In the genomic region with DNA sequence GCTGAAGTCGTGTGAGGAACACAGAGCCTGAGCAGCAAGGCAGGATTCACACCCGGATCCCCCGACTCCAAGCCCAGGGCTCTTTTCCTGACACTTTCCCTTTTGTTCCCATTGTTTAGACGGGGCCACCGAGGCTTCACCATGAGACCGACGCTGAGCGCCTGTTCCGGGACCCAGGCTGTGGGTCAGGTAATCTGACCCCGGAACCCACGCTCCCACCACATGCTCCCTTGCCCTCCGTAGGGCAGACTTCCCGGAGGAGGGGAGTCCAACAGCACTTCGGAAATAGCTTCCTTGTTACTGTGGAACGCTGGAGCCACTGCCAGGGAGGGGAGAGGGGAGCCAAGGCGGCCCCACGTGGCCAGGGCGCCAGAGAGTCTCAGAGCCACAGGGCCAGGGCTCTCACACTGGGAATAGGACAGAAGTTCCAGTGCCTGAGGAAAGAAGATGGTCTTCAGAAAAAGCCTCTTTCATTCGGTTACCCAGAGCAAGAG, we compare ENCODE assay signal across 11 cellular contexts. TPM values are rescaled to one million over a fixed set of nuclear protein-coding genes. Genes with fewer than 3 reads are reported as not detected.
DNase-seq lines count a peak whose midpoint lies in the region; ATAC-seq, FAIRE-seq and TF ChIP-seq lines count a peak whose summit lies in the region.
"Had no signal": no experiment of that assay in that cellular context is flagged by ENCODE, and none has a peak within 500 bp of the region (broad histone marks: within the 10 kb centered on the region; RNA-seq: fewer than 3 reads in every experiment).

No MANE protein-coding gene starts in this region.

- peaks cover 77% of the 10 kb centered on the region for H3K36me3 ChIP-seq in CD4-positive, CD25-positive, alpha-beta regulatory T cell (ENCODE audit: control insufficient read depth, insufficient read depth, low read length)
- H3K36me3 ChIP-seq in H7 (replicated peaks; ENCODE audit: control insufficient read depth, insufficient read depth, low read length) (no peaks in the 10 kb centered on the region), GM12878 (ENCODE audit: control insufficient read depth in 2 of 2, insufficient read depth in 2 of 2, low read length in 1 of 2) (peaks cover 58 to 79% of the 10 kb centered on the region in 2 experiments)
- H3K36me3 ChIP-seq: BLaER1 had no signal

- WGBS in GM12878 (ENCODE audit: insufficient coverage, insufficient replicate concordance, low lambda C conversion rate, missing lambda C conversion rate), result 94% methylated on average over 19 of the region's 19 CpGs

- peaks cover 4% of the 10 kb centered on the region for H3K27me3 Mint-ChIP-seq in CD4-positive, CD25-positive, alpha-beta regulatory T cell
- H3K27me3 Mint-ChIP-seq in natural killer cell (ENCODE audit: low read depth in 2 of 2), result no peaks in the 10 kb centered on the region

- no peak overlapping the region for H3K9ac ChIP-seq in GM12878 (ENCODE audit: control insufficient read depth, insufficient read depth, low read length)
- H3K9ac ChIP-seq: BLaER1 had no signal

- RAD21 ChIA-PET in GM12878 (lab: Charles Lee; ENCODE audit: unreplicated experiment), result no interaction called here

- peak overlapping the region; percentile 72 to 92 (median 79) for H3K4me3 Mint-ChIP-seq in CD4-positive, CD25-positive, alpha-beta regulatory T cell
- peak overlapping the region; percentile 83 for H3K4me3 Mint-ChIP-seq in natural killer cell

- no peak for TF ChIP-seq EP300 in GM12878 (IDR thresholded peaks at IDR 0.05; ENCODE audit: borderline replicate concordance in 1 of 2, control insufficient read depth in 1 of 2, low read depth in 2 of 2, low read length in 2 of 2)

- H3K9me3 ChIP-seq in CD4-positive, CD25-positive, alpha-beta regulatory T cell (ENCODE audit: control insufficient read depth in 2 of 2, low read length in 2 of 2), result no peaks in the 10 kb centered on the region
- H3K9me3 ChIP-seq in GM12878 (replicated peaks; ENCODE audit: control insufficient read depth, insufficient read depth, low read length), result no peaks in the 10 kb centered on the region

- peak overlapping the region; percentile 97 to 99 (median 98) for H3K27ac Mint-ChIP-seq in CD4-positive, CD25-positive, alpha-beta regulatory T cell
- H3K27ac Mint-ChIP-seq in natural killer cell, result peak overlapping the region; percentile 99

- ATAC-seq in CD4-positive, CD25-positive, alpha-beta regulatory T cell (ENCODE audit: low read depth in 2 of 2), result no peak
- ATAC-seq in GM12878 (no peak), natural killer cell (no peak), GM21526 (IDR thresholded peaks at IDR 0.05; ENCODE audit: low FRiP score, unreplicated experiment) (no peak)

- CTCF ChIA-PET in GM12878 (lab: Yijun Ruan, JAX), result interaction anchor here (0.5 to 2.4 kb wide), 3 partner anchors 15 to 271 kb away, joined by 3 to 5 read pairs (median 4); no protein-coding TSS in a partner anchor

- no peak for TF ChIP-seq RAD21 in GM12878 (IDR thresholded peaks at IDR 0.05; ENCODE audit: insufficient read depth, low read depth, low read length)

- peak overlapping the region; percentile 94 for H3K27ac ChIP-seq in CD4-positive, CD25-positive, alpha-beta regulatory T cell (ENCODE audit: insufficient read depth, low read length, poor library complexity, severe bottlenecking)
- H3K27ac ChIP-seq in GM12878 (ENCODE audit: control insufficient read depth, insufficient read depth), result no peak overlapping the region
- H3K27ac ChIP-seq: BLaER1 had no signal

- intact Hi-C loops in GM12878 (cut with micrococcal nuclease; ENCODE audit: unreplicated experiment), result no loop called here
- intact Hi-C loops in natural killer cell (cut with micrococcal nuclease), result loop anchor here (1.0 to 5.0 kb wide), 8 partner anchors 14 to 188 kb away; no protein-coding TSS in a partner anchor

- H3K9me3 Mint-ChIP-seq in CD4-positive, CD25-positive, alpha-beta regulatory T cell, result peaks cover 0 to 2% (median 0%) of the 10 kb centered on the region in 7 donors
- H3K9me3 Mint-ChIP-seq in natural killer cell, result no peaks in the 10 kb centered on the region

- POLR2A ChIA-PET in GM12878 (lab: Charles Lee), result interaction anchor here (0.8 kb wide), 1 partner anchor 9 kb away, joined by 3 read pairs; no protein-coding TSS in a partner anchor

- H4K20me1 ChIP-seq in GM12878 (ENCODE audit: control insufficient read depth, insufficient read depth), result peaks cover 33% of the 10 kb centered on the region

- H3K4me3 ChIP-seq in CD4-positive, CD25-positive, alpha-beta regulatory T cell (ENCODE audit: low read depth, low read length), result no peak overlapping the region
- H3K4me3 ChIP-seq in H7 (ENCODE audit: insufficient read depth, low read depth, low read length), result no peak overlapping the region
- H3K4me3 ChIP-seq in GM12878, result no peak overlapping the region
- H3K4me3 ChIP-seq: BLaER1 had no signal

- H3K79me2 ChIP-seq in GM12878 (ENCODE audit: control insufficient read depth, insufficient read depth, low read length), result peaks cover 36% of the 10 kb centered on the region

- no peaks in the 10 kb centered on the region for H3K27me3 ChIP-seq in CD4-positive, CD25-positive, alpha-beta regulatory T cell (ENCODE audit: control insufficient read depth, insufficient read depth, low read length)
- H3K27me3 ChIP-seq in H7 (ENCODE audit: control insufficient read depth, insufficient read depth, low read length) (no peaks in the 10 kb centered on the region), GM12878 (replicated peaks in 1 of 2; ENCODE audit: control insufficient read depth in 2 of 2, insufficient read depth in 2 of 2, low read length in 1 of 2) (no peaks in the 10 kb centered on the region)

- 0 out of 2 replicates have a peak, but pooled peaks have one; percentile 2 for TF ChIP-seq POLR2A in GM12878 (IDR thresholded peaks at IDR 0.05; ENCODE audit: low read depth, low read length)

- FAIRE-seq in GM12878 (lab: Jason Lieb, UNC), result no peak

- H2AFZ ChIP-seq in GM12878 (ENCODE audit: control insufficient read depth, low read depth, low read length), result no peak overlapping the region

- peaks cover 30% of the 10 kb centered on the region for H3K36me3 Mint-ChIP-seq in CD4-positive, CD25-positive, alpha-beta regulatory T cell
- H3K36me3 Mint-ChIP-seq in natural killer cell, result peaks cover 24% of the 10 kb centered on the region

- H3K4me2 ChIP-seq in GM12878 (ENCODE audit: control insufficient read depth, insufficient read depth), result no peak overlapping the region
- H3K4me2 ChIP-seq: BLaER1 had no signal

- SMC1A ChIA-PET in GM12878 (lab: Charles Lee; ENCODE audit: uncharacterized antibody, unreplicated experiment), result interaction anchor here (1.9 kb wide), 1 partner anchor 84 kb away, joined by 5 read pairs; no protein-coding TSS in a partner anchor

- no TSS peak for BruUV-seq in GM12878 (replicated peaks; lab: Mats Ljungman, UMichigan)

- DNase-seq in CD4-positive, CD25-positive, alpha-beta regulatory T cell, result no peak
- peak; percentile 55 for DNase-seq in H7
- no peak for DNase-seq in GM12878 (ENCODE audit: low read depth, low spot score)
- no peak for DNase-seq in natural killer cell
- DNase-seq in HK-2 (ENCODE audit: unreplicated experiment), result no peak
- no peak for DNase-seq in EL
- no peak for DNase-seq in NCI-H1436 (lab: John Stamatoyannopoulos, UW)
- DNase-seq: foreskin fibroblast, NCI-H2227 treated with DMSO at 0.1 percent for 48 hours had no signal

- TF ChIP-seq CTCF in GM12878 (IDR thresholded peaks at IDR 0.05 in 2 of 3, conservative IDR thresholded peaks at IDR 0.05 in 1 of 3; ENCODE audit: control insufficient read depth in 2 of 3, extremely low read depth in 1 of 3, insufficient read depth in 1 of 3, low read depth in 3 of 3, low read length in 3 of 3) (no peak), natural killer cell (IDR thresholded peaks at IDR 0.05) (no peak)

- peaks cover 5 to 70% (median 44%) of the 10 kb centered on the region in 4 donors for H3K4me1 Mint-ChIP-seq in CD4-positive, CD25-positive, alpha-beta regulatory T cell
- H3K4me1 Mint-ChIP-seq in natural killer cell, result peaks cover 89 to 94% of the 10 kb centered on the region in 2 donors

- H3K4me1 ChIP-seq in CD4-positive, CD25-positive, alpha-beta regulatory T cell (ENCODE audit: control insufficient read depth, insufficient read depth, low read length, poor library complexity, severe bottlenecking), result peaks cover 57% of the 10 kb centered on the region
- peaks cover 10% of the 10 kb centered on the region for H3K4me1 ChIP-seq in GM12878 (ENCODE audit: control insufficient read depth, insufficient read depth, low read length)

- in situ Hi-C loops in GM12878 (cut with MboI), result no loop called here

TF ChIP-seq in GM12878, 131 proteins besides CTCF, POLR2A, EP300 and RAD21:
- TF ChIP-seq SMAD1 (IDR thresholded peaks at IDR 0.05; ENCODE audit: low read depth, partially characterized antibody) (no peak), POLR2AphosphoS5 (IDR thresholded peaks at IDR 0.05; ENCODE audit: low read length) (peak; percentile 46; the same call in 1 of the 2 replicates)

RNA-seq across cellular contexts. Expression of a gene that starts 18.4 kb away (rescaled TPM):
- total RNA-seq in CD4-positive, CD25-positive, alpha-beta regulatory T cell, result 268 TPM
- polyA plus RNA-seq in CD4-positive, CD25-positive, alpha-beta regulatory T cell, result 10 to 100 TPM; 12.0 to 23.3 (median 15.8) TPM
- 1.3 and 3.5 TPM in 2 replicates for total RNA-seq in H7 (2014; rRNA removed; shearing (Covaris generic))
- 101 and 106 TPM in 2 replicates for total RNA-seq in GM12878 (2013; cell fraction: nucleolus; rRNA removed)
- 25.8 and 33.5 TPM in 2 replicates for total RNA-seq in GM12878 (2014; rRNA removed)
- total RNA-seq in GM12878 (2014; rRNA removed; fragmentation: Illumina TruSeq; extraction: Trizol), result 18.4 and 19.0 TPM in 2 replicates
- 148 and 151 TPM in 2 replicates for total RNA-seq in GM12878 (2021)
- 44.1 TPM for polyA plus RNA-seq in GM12878 (2011; ENCODE audit: low read depth)
- 15.0 and 25.8 TPM in 2 replicates for polyA plus RNA-seq in GM12878 (2011; rRNA removed)
- 45.6 and 51.9 TPM in 2 replicates for polyA plus RNA-seq in GM12878 (2011; cell fraction: cytosol; rRNA removed)
- polyA plus RNA-seq in GM12878 (2011; cell fraction: nucleus; rRNA removed), result 72.8 and 112 TPM in 2 replicates
- polyA plus RNA-seq in GM12878 (2012), result 91.6 and 104 TPM in 2 replicates
- polyA plus RNA-seq in GM12878 (2014; fragmentation: Illumina TruSeq; extraction: Trizol), result 48.8 and 61.7 TPM in 2 replicates
- polyA plus RNA-seq in GM12878 (2014; fragmentation: Nextera tagmentation; extraction: Ambion mirVana), result 10 to 100 TPM; 21.6 to 26.3 TPM
- polyA plus RNA-seq in GM12878 (2014; rRNA removed), result 64.7 and 79.6 TPM in 2 replicates
- 10 to 100 TPM; 29.3 to 34.0 TPM for polyA plus RNA-seq in GM12878 (2016; fragmentation: Nextera tagmentation; extraction: Ambion mirVana)
- 20.0 and 31.7 TPM in 2 replicates for polyA minus RNA-seq in GM12878 (2011; rRNA and poly(A)+ RNA removed)
- 30.6 and 47.6 TPM in 2 replicates for polyA minus RNA-seq in GM12878 (2011; cell fraction: cytosol; rRNA and poly(A)+ RNA removed)
- 30.8 and 46.2 TPM in 2 replicates for polyA minus RNA-seq in GM12878 (2011; cell fraction: nucleus; rRNA and poly(A)+ RNA removed)
- total RNA-seq in natural killer cell, result 100 to 1,000 TPM; 537 to 630 (median 601) TPM
